In the genomic region with DNA sequence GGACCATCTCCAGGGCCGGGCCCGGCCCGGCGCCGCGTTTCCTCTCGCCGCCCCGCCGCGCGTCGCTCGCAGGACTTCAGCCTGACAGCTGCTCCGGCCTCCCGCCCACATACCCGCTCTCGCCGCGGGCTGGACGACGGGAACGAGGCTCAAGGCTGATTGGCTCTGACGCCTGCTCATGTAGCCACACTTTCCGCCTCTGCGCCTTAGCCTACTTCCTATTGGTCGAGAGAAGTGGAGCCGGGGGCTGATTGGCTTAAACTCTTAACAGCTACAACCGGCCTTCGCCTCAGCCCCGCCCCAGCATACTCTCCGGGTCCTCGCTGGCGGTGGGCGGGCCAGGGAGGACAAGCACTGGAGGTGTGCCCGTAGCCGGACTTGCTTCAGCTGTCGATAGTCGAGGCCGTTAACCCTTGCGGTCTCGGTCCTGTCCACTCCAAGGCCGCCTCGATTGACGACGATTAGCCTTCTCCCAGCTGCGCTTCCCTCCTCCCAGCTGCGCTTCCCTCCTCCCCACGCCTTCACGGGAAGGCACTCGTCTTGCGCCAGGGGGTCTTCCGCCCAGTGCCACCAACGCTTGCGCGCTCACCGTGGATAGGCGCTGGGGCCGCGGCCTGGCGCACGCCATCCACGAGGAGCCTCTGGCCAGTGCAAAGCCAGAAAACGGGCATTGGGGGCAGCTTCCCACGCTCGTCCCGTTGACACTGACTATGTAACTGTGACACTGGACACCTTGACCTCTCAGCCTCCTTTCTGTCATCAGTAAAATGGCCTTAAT, we compare ENCODE assay signal across 8 cellular contexts.
DNase-seq lines count a peak whose midpoint lies in the region; ATAC-seq lines count a peak whose summit lies in the region.

Gene PRADC1, minus strand, starts transcription at position 86 of the 778 bp plus-strand sequence. Its CDS starts 79 bp downstream, at position 7.

- peak within 1 kb of the TSS; percentile 90 for H3K27ac ChIP-seq in cingulate gyrus (ENCODE audit: low read depth, low read length)

- ATAC-seq in HG03442 (IDR thresholded peaks at IDR 0.05; ENCODE audit: unreplicated experiment): peak; percentile 89

- peak; percentile 99 for DNase-seq in Ammon's horn (ENCODE audit: low spot score)
- peak; percentile 94 for DNase-seq in GM19238 (ENCODE audit: insufficient read length, low spot score)
- peak; percentile 97 to 99 for DNase-seq in NCI-H524 (lab: John Stamatoyannopoulos, UW)
- DNase-seq in activated CD4-positive, alpha-beta T cell treated with anti-CD3 and anti-CD28 coated beads for 4 hours: peak; percentile 91 to 93
- peak; percentile 99 for DNase-seq in kidney glomerular epithelial cell (lab: John Stamatoyannopoulos, UW)
- DNase-seq in stimulated activated CD4-positive, alpha-beta T cell treated with anti-CD3 and anti-CD28 coated beads, Interleukin-1b, Interleukin-23, amount 100 ng/mL, for 1 hour (ENCODE audit: low read depth in 2 of 2): peak; percentile 73 to 85

Comparison
In these comparisons a context has a peak if more than half of its experiments do, and no peak if none do; other contexts are left out.
1. Peak in every context shown above with its lines: DNase-seq, ATAC-seq and H3K27ac ChIP-seq.